Comparison of ENCODE assay signal across 19 cellular contexts in the genomic region with DNA sequence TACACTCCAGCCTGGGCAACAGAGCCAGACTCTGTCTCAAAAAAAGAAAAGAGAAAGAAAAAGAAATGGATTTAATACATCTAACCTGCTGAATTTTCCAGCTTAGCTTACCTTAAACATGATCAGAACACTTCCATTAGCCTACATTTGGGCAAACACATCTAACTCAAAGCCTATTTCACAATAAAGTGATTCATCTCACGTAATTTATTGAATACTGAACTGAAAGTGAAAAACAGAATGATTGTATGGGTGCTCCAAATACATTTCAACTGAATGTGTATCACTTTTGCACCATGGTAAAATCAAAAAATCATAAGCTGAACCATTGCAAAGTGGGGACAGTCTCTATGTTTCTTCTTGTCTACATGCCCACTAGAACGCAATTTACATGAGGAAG.
"Had no signal": no experiment of that assay in that cellular context is flagged by ENCODE, and none has a peak within 500 bp of the region (broad histone marks: within the 10 kb centered on the region; RNA-seq: fewer than 3 reads in every experiment).

No MANE protein-coding gene starts in this region.

- H3K27ac Mint-ChIP-seq: activated B cell treated with CpG ODN at 0.5 μM for 24 hours; nephron progenitor cell; stimulated activated naive CD8-positive, alpha-beta T cell treated with anti-CD3 and anti-CD28 coated beads, Interleukin-15, Interleukin-2, amounts not matched to agents 100 ng/mL and 50 ng/mL, for 24 hours had no signal

- H3K4me3 Mint-ChIP-seq: activated B cell treated with CpG ODN at 0.5 μM for 24 hours; activated T-cell treated with anti-CD3 and anti-CD28 coated beads, Interleukin-2, amount 50 U/mL, for 4 hours; nephron progenitor cell; stimulated activated naive CD8-positive, alpha-beta T cell treated with anti-CD3 and anti-CD28 coated beads, Interleukin-15, Interleukin-2, amounts not matched to agents 100 ng/mL and 50 ng/mL, for 24 hours had no signal

- H3K27ac ChIP-seq: coronary artery, gastroesophageal sphincter, left ventricle myocardium inferior, psoas muscle, sigmoid colon, upper lobe of left lung had no signal

- H3K4me3 ChIP-seq: coronary artery, gastroesophageal sphincter, left ventricle myocardium inferior, psoas muscle, sigmoid colon, upper lobe of left lung had no signal

- H3K27me3 ChIP-seq: gastroesophageal sphincter, sigmoid colon, upper lobe of left lung had no signal

- DNase-seq: activated B cell treated with CpG ODN at 0.5 μM for 24 hours; activated CD4-positive, alpha-beta T cell treated with anti-CD3 and anti-CD28 coated beads, Interleukin-2, amount 50 U/mL, for 1 hour; activated gamma-delta T cell treated with Interleukin-2 at 50 U/mL for 16 hours; activated T-cell treated with anti-CD3 and anti-CD28 coated beads, Interleukin-2, amount 50 U/mL, for 4 hours; effector CD4-positive, alpha-beta T cell; kidney; left ventricle myocardium inferior; mesendoderm; nephron progenitor cell; psoas muscle; sigmoid colon; stimulated activated CD4-positive, alpha-beta T cell treated with anti-CD3 and anti-CD28 coated beads, Interleukin-12 subunit alpha, Interleukin-12 subunit beta, amount 100 ng/mL, for 4 hours; stimulated activated CD4-positive, alpha-beta T cell treated with anti-CD3 and anti-CD28 coated beads, Interleukin-4, amount 100 ng/mL, for 1 hour; stimulated activated CD8-positive, alpha-beta memory T cell treated with anti-CD3 and anti-CD28 coated beads, Interleukin-4, amount 100 ng/mL, for 48 hours; T-helper 1 cell; upper lobe of left lung had no signal

- H3K9me3 Mint-ChIP-seq: activated B cell treated with CpG ODN at 0.5 μM for 24 hours; activated T-cell treated with anti-CD3 and anti-CD28 coated beads, Interleukin-2, amount 50 U/mL, for 4 hours; stimulated activated naive CD8-positive, alpha-beta T cell treated with anti-CD3 and anti-CD28 coated beads, Interleukin-15, Interleukin-2, amounts not matched to agents 100 ng/mL and 50 ng/mL, for 24 hours had no signal

- ATAC-seq: gastroesophageal sphincter, psoas muscle had no signal

- H3K9me3 ChIP-seq: gastroesophageal sphincter, left ventricle myocardium inferior, psoas muscle, sigmoid colon, upper lobe of left lung had no signal

- H3K27me3 Mint-ChIP-seq: activated B cell treated with CpG ODN at 0.5 μM for 24 hours; stimulated activated naive CD8-positive, alpha-beta T cell treated with anti-CD3 and anti-CD28 coated beads, Interleukin-15, Interleukin-2, amounts not matched to agents 100 ng/mL and 50 ng/mL, for 24 hours had no signal
